Comparison of ENCODE assay signal across 16 cellular contexts in genomic region chr18:55245200-55245599, GRCh38.
DNase-seq lines count a peak whose midpoint lies in the region; ATAC-seq, FAIRE-seq and TF ChIP-seq lines count a peak whose summit lies in the region.
"Had no signal": no experiment of that assay in that cellular context is flagged by ENCODE, and none has a peak within 500 bp of the region (broad histone marks: within the 10 kb centered on the region; RNA-seq: fewer than 3 reads in every experiment).

No MANE protein-coding gene starts in this region.

- FAIRE-seq in endothelial cell of umbilical vein (lab: Jason Lieb, UNC) = no peak
- FAIRE-seq: keratinocyte, pancreas had no signal

- H3K79me2 ChIP-seq in endothelial cell of umbilical vein (ENCODE audit: control insufficient read depth, insufficient read depth, low read length) (no peaks in the 10 kb centered on the region), smooth muscle cell (ENCODE audit: low read depth) (peaks cover 8% of the 10 kb centered on the region)

- TF ChIP-seq POLR2A in IMR-90 (IDR thresholded peaks at IDR 0.05; ENCODE audit: low read depth, low read length) (no peak), endothelial cell of umbilical vein (IDR thresholded peaks at IDR 0.05; ENCODE audit: low read depth, low read length) (no peak), thyroid gland (IDR thresholded peaks at IDR 0.05) (no peak)

- H2BK5ac ChIP-seq in IMR-90 (ENCODE audit: low read depth, low read length, poor library complexity, severe bottlenecking) = no peak overlapping the region

- no peak overlapping the region for H2AK5ac ChIP-seq in IMR-90 (ENCODE audit: low read depth, low read length)

- no peak overlapping the region for H3K23ac ChIP-seq in IMR-90 (ENCODE audit: low read depth, low read length)

- peaks cover 12 to 40% of the 10 kb centered on the region in 2 experiments for H3K79me1 ChIP-seq in IMR-90 (ENCODE audit: low read depth in 1 of 2, low read length in 2 of 2)

- no peak overlapping the region for H2AFZ ChIP-seq in IMR-90 (replicated peaks; ENCODE audit: low read length, poor library complexity)
- no peak overlapping the region for H2AFZ ChIP-seq in endothelial cell of umbilical vein (ENCODE audit: low read depth, low read length)
- no peak overlapping the region for H2AFZ ChIP-seq in smooth muscle cell (ENCODE audit: low read depth)

- no peak for ATAC-seq in IMR-90 (ENCODE audit: low read depth)
- no peak for ATAC-seq in HG03432 (IDR thresholded peaks at IDR 0.05; ENCODE audit: unreplicated experiment)

- H2BK120ac ChIP-seq in IMR-90 (ENCODE audit: low read depth, low read length) = no peak overlapping the region

- peaks cover 15% of the 10 kb centered on the region for H3K9me1 ChIP-seq in IMR-90 (ENCODE audit: insufficient read depth, low read length)
- no peaks in the 10 kb centered on the region for H3K9me1 ChIP-seq in endothelial cell of umbilical vein (replicated peaks; ENCODE audit: control insufficient read depth, extremely low read depth, insufficient read depth, low read length)

- BruUV-seq in IMR-90 (replicated peaks; lab: Mats Ljungman, UMichigan) (no TSS peak), endothelial cell of umbilical vein (replicated peaks; lab: Mats Ljungman, UMichigan) (no TSS peak)

- H3K4me1 ChIP-seq in IMR-90 (ENCODE audit: control insufficient read depth, insufficient read depth, low read length) (peaks cover 13% of the 10 kb centered on the region), endothelial cell of umbilical vein (ENCODE audit: control insufficient read depth, extremely low read depth, insufficient read depth, low read length) (peaks cover 32% of the 10 kb centered on the region), muscle layer of duodenum (ENCODE audit: control insufficient read depth in 1 of 2, insufficient read depth in 2 of 2, low read length in 2 of 2) (peaks cover 0 to 24% of the 10 kb centered on the region in 2 donors), thyroid gland (peaks cover 17 to 35% of the 10 kb centered on the region in 2 donors), smooth muscle cell (ENCODE audit: low read depth) (no peaks in the 10 kb centered on the region)

- H3K4me2 ChIP-seq in IMR-90 (ENCODE audit: low read depth, low read length) (no peak overlapping the region), endothelial cell of umbilical vein (ENCODE audit: insufficient read depth, low read length) (peak overlapping the region; percentile 19), smooth muscle cell (no peak overlapping the region)

- dilution Hi-C loops in IMR-90 (cut with HindIII; ENCODE audit: low sequenced_read_pairs, unreplicated experiment) (no loop called here), endothelial cell of umbilical vein (cut with MboI; ENCODE audit: extremely low pct_ligation_motif_present, low sequenced_read_pairs) (no loop called here)

- H3K18ac ChIP-seq in IMR-90 (ENCODE audit: low read depth, low read length) = no peak overlapping the region

- CTCF ChIA-PET in IMR-90 (lab: Yijun Ruan, JAX) = interaction anchor here (0.6 to 3.0 kb wide), 2 partner anchors 10 to 965 kb away, joined by 3 to 12 read pairs; no protein-coding TSS in a partner anchor
- CTCF ChIA-PET in endothelial cell of umbilical vein (lab: Charles Lee) = interaction anchor here (0.9 to 5.3 kb wide), 4 partner anchors 11 to 537 kb away, joined by 3 to 54 read pairs (median 5); no protein-coding TSS in a partner anchor

- H3K9me3 ChIP-seq in IMR-90 (ENCODE audit: control insufficient read depth, insufficient read depth, low read length) (no peaks in the 10 kb centered on the region), endothelial cell of umbilical vein (replicated peaks; ENCODE audit: control insufficient read depth, insufficient read depth, low read length) (no peaks in the 10 kb centered on the region), muscle layer of duodenum (ENCODE audit: control insufficient read depth in 1 of 2, low read length in 2 of 2) (no peaks in the 10 kb centered on the region), thyroid gland (no peaks in the 10 kb centered on the region), smooth muscle cell (replicated peaks; ENCODE audit: low read depth) (no peaks in the 10 kb centered on the region)
- H3K9me3 ChIP-seq: pancreas, testis had no signal

- 83% methylated on average over 2 of the region's 4 CpGs; no CpG with 5 or more reads in 1 of the 2 experiments for WGBS in IMR-90 (ENCODE audit: extremely low coverage in 2 of 2, insufficient read length in 1 of 2), 2 experiments
- WGBS in thyroid gland, 2 donors = 69 to 73% methylated on average over 4 of the region's 4 CpGs
- WGBS in smooth muscle cell (ENCODE audit: low lambda C conversion rate) = 84% methylated on average over 4 of the region's 4 CpGs

- H3K36me3 ChIP-seq in IMR-90 (ENCODE audit: control insufficient read depth, insufficient read depth, low read length) (peaks cover 7% of the 10 kb centered on the region), endothelial cell of umbilical vein (ENCODE audit: control insufficient read depth in 2 of 2, extremely low read depth in 1 of 2, insufficient read depth in 2 of 2, low read length in 2 of 2) (peaks cover 7 to 25% of the 10 kb centered on the region in 2 experiments), muscle layer of duodenum (ENCODE audit: control insufficient read depth in 1 of 2, insufficient read depth in 2 of 2, low read length in 2 of 2) (peaks cover 2 to 8% of the 10 kb centered on the region in 2 donors), thyroid gland (no peaks in the 10 kb centered on the region), smooth muscle cell (ENCODE audit: low read depth) (peaks cover 4% of the 10 kb centered on the region)
- H3K36me3 ChIP-seq: pancreas had no signal

- no peak for TF ChIP-seq RAD21 in IMR-90 (IDR thresholded peaks at IDR 0.05; ENCODE audit: low read length)

- POLR2A ChIA-PET in IMR-90 (lab: Charles Lee; ENCODE audit: unreplicated experiment) = no interaction called here
- POLR2A ChIA-PET in endothelial cell of umbilical vein (lab: Charles Lee) = no interaction called here

- no peak overlapping the region for H3K9ac ChIP-seq in IMR-90 (ENCODE audit: low read depth, low read length)
- no peak overlapping the region for H3K9ac ChIP-seq in endothelial cell of umbilical vein (replicated peaks; ENCODE audit: extremely low read depth, insufficient read depth, low read length)
- H3K9ac ChIP-seq in smooth muscle cell (ENCODE audit: low read depth) = no peak overlapping the region

- DNase-seq in IMR-90 (peak; percentile 28), endothelial cell of umbilical vein (ENCODE audit: low read depth, low spot score) (peak; percentile 65), thyroid gland (no peak), smooth muscle cell (lab: John Stamatoyannopoulos, UW; ENCODE audit: unreplicated experiment) (no peak), pons (ENCODE audit: low spot score) (no peak)
- DNase-seq in central memory CD4-positive, alpha-beta T cell = no peak
- DNase-seq: AML-193, DMS 273 treated with DMSO at 0.1 percent for 48 hours, glutamatergic neuron, NCI-H2029, pancreas, T-helper 1 cell, testis had no signal

- no peak overlapping the region for H3K4me3 ChIP-seq in IMR-90 (ENCODE audit: insufficient read depth, low read depth, low read length)
- no peak overlapping the region for H3K4me3 ChIP-seq in endothelial cell of umbilical vein (replicated peaks in 1 of 3; ENCODE audit: insufficient read depth in 1 of 3, low read depth in 1 of 3, low read length in 3 of 3)
- H3K4me3 ChIP-seq in muscle layer of duodenum (ENCODE audit: low read depth in 1 of 2, low read length in 2 of 2) = no peak overlapping the region
- no peak overlapping the region for H3K4me3 ChIP-seq in thyroid gland (replicated peaks in 1 of 3)
- H3K4me3 ChIP-seq in smooth muscle cell = no peak overlapping the region
- H3K4me3 ChIP-seq: pancreas, testis had no signal

- H4K91ac ChIP-seq in IMR-90 (ENCODE audit: insufficient read depth, low read depth, low read length) = no peak overlapping the region

- no peak overlapping the region for H3K14ac ChIP-seq in IMR-90 (replicated peaks; ENCODE audit: low read depth, low read length)

- no peak overlapping the region for H2AK9ac ChIP-seq in IMR-90 (replicated peaks; ENCODE audit: low read depth, low read length, poor library complexity)

- H3K56ac ChIP-seq in IMR-90 (ENCODE audit: extremely low read depth, insufficient read depth, low read length) = no peak overlapping the region

- H3K27me3 ChIP-seq in IMR-90 (ENCODE audit: control insufficient read depth, insufficient read depth, low read length) (no peaks in the 10 kb centered on the region), endothelial cell of umbilical vein (ENCODE audit: control insufficient read depth in 2 of 2, insufficient read depth in 2 of 2, low read length in 2 of 2) (no peaks in the 10 kb centered on the region), muscle layer of duodenum (ENCODE audit: low read depth, low read length) (no peaks in the 10 kb centered on the region), thyroid gland (no peaks in the 10 kb centered on the region), smooth muscle cell (ENCODE audit: low read depth) (no peaks in the 10 kb centered on the region)
- H3K27me3 ChIP-seq: pancreas, testis had no signal

- no peak overlapping the region for H3K27ac ChIP-seq in IMR-90 (ENCODE audit: insufficient read depth, low read length)
- no peak overlapping the region for H3K27ac ChIP-seq in endothelial cell of umbilical vein (ENCODE audit: insufficient read depth, low read depth, low read length)
- H3K27ac ChIP-seq in muscle layer of duodenum (ENCODE audit: low read length) = peak overlapping the region; percentile 25
- H3K27ac ChIP-seq in thyroid gland = peak overlapping the region in 2 of 3 donors; percentile 73 to 74
- H3K27ac ChIP-seq in smooth muscle cell (ENCODE audit: low read depth) = no peak overlapping the region

- H4K5ac ChIP-seq in IMR-90 (ENCODE audit: low read depth, low read length) = no peak overlapping the region

- no peak overlapping the region for H3K4ac ChIP-seq in IMR-90 (ENCODE audit: low read depth, low read length)

- H3F3A ChIP-seq in smooth muscle cell (ENCODE audit: low read depth) = no peaks in the 10 kb centered on the region

- H4K8ac ChIP-seq in IMR-90 (ENCODE audit: low read depth in 2 of 2, low read length in 2 of 2) = no peak overlapping the region

- TF ChIP-seq CTCF in IMR-90 (conservative IDR thresholded peaks at IDR 0.05; ENCODE audit: low read depth, low read length) (no peak), endothelial cell of umbilical vein (IDR thresholded peaks at IDR 0.05; ENCODE audit: extremely low read depth in 1 of 2, insufficient read depth in 1 of 2, low read depth in 1 of 2, low read length in 2 of 2) (no peak), thyroid gland (IDR thresholded peaks at IDR 0.05) (no peak), smooth muscle cell (IDR thresholded peaks at IDR 0.05; ENCODE audit: borderline replicate concordance, insufficient read depth, poor library complexity, severe bottlenecking) (no peak)

- H2BK15ac ChIP-seq in IMR-90 (ENCODE audit: low read depth, low read length) = no peak overlapping the region

- H4K20me1 ChIP-seq in IMR-90 (ENCODE audit: insufficient read depth, low read length) (no peaks in the 10 kb centered on the region), endothelial cell of umbilical vein (replicated peaks; ENCODE audit: control insufficient read depth, extremely low read depth, insufficient read depth, low read length) (no peaks in the 10 kb centered on the region), smooth muscle cell (ENCODE audit: low read depth) (no peaks in the 10 kb centered on the region)

- in situ Hi-C loops in IMR-90 (cut with MboI; ENCODE audit: low sequenced_read_pairs) = loop anchor here (5.0 to 25.0 kb wide), 2 partner anchors 167 to 1332 kb away; no protein-coding TSS in a partner anchor

- H2BK20ac ChIP-seq in IMR-90 (ENCODE audit: low read depth, low read length) = no peak overlapping the region

- intact Hi-C loops in IMR-90 (cut with micrococcal nuclease) = loop anchor here (2.0 kb wide), 1 partner anchor 74 kb away; no protein-coding TSS in a partner anchor
- intact Hi-C loops in endothelial cell of umbilical vein (cut with micrococcal nuclease) = no loop called here
- intact Hi-C loops in thyroid gland (cut with DNase I) = no loop called here

Comparison
In these comparisons a context has a peak if more than half of its experiments do, and no peak if none do; other contexts are left out.
1. DNase-seq: peak in IMR-90 (single experiment) and endothelial cell of umbilical vein (single experiment); none in thyroid gland (0 of 2), central memory CD4-positive, alpha-beta T cell (single experiment), smooth muscle cell (single experiment) and pons (single experiment).
2. H3K27ac ChIP-seq: peak in muscle layer of duodenum (single experiment) and thyroid gland (2 of 3); none in IMR-90 (single experiment), endothelial cell of umbilical vein (single experiment) and smooth muscle cell (single experiment).